Comparison of ENCODE assay signal across 1 cellular context in genomic region chr1:234886081-234886874, GRCh38.
A peak's percentile ranks its signal among the peaks of the same experiment; 100 is the strongest.
TF ChIP-seq lines count a peak whose summit lies in the region.

No MANE protein-coding gene starts in this region.

TF ChIP-seq in K562, 482 proteins besides CTCF, POLR2A, EP300 and RAD21 (continued from another document):
- TF ChIP-seq ETV5 (CRISPR knock-in tag; IDR thresholded peaks at IDR 0.05; ENCODE audit: low read depth), result no peak
- peak; percentile 46 for TF ChIP-seq MEIS2 (IDR thresholded peaks at IDR 0.05; ENCODE audit: partially characterized antibody)
- TF ChIP-seq KDM5B (IDR thresholded peaks at IDR 0.05; ENCODE audit: insufficient replicate concordance, low read depth, low read length), result no peak
- no peak for TF ChIP-seq CBFA2T3 (IDR thresholded peaks at IDR 0.05)
- TF ChIP-seq FUS (optimal IDR thresholded peaks at IDR 0.05; ENCODE audit: low read depth, low read length), result no peak
- TF ChIP-seq CEBPG (CRISPR knock-in tag; IDR thresholded peaks at IDR 0.05), result no peak; the same call in 1 of the 2 replicates
- peak; percentile 74 to 85 for TF ChIP-seq CEBPG (tag; conservative IDR thresholded peaks at IDR 0.05 in 1 of 2, IDR thresholded peaks at IDR 0.05 in 1 of 2)
- peak; percentile 97 for TF ChIP-seq CEBPB (tag; IDR thresholded peaks at IDR 0.05)
- no peak for TF ChIP-seq DNMT1 (IDR thresholded peaks at IDR 0.05)
- TF ChIP-seq ZNF395 (CRISPR knock-in tag; IDR thresholded peaks at IDR 0.05), result 0 out of 2 replicates have a peak, but pooled peaks have one; percentile 42
